ENCODE assay signal across 1 cellular context in genomic region chr2:68565858-68566257, GRCh38.
TF ChIP-seq lines count a peak whose summit lies in the region.

No MANE protein-coding gene starts in this region.

TF ChIP-seq in K562, 482 proteins besides CTCF, POLR2A, EP300 and RAD21 (continued from another document):
- TF ChIP-seq ATF4 (CRISPR knock-in tag; IDR thresholded peaks at IDR 0.05) (no peak), GTF2F1 (IDR thresholded peaks at IDR 0.05; ENCODE audit: low read depth, low read length) (no peak), SP1 (CRISPR knock-in tag; IDR thresholded peaks at IDR 0.05) (no peak), GMEB1 (CRISPR knock-in tag; IDR thresholded peaks at IDR 0.05) (no peak), SAFB2 (IDR thresholded peaks at IDR 0.05; ENCODE audit: borderline replicate concordance, low read depth, low read length, severe bottlenecking) (no peak)
